Comparison of ENCODE assay signal across 22 cellular contexts in genomic region chr3:177838951-177839350, GRCh38.
"Had no signal": no experiment of that assay in that cellular context is flagged by ENCODE, and none has a peak within 500 bp of the region (broad histone marks: within the 10 kb centered on the region; RNA-seq: fewer than 3 reads in every experiment).

No MANE protein-coding gene starts in this region.

- H3K4me3 ChIP-seq: esophagus muscularis mucosa, heart right ventricle, ovary, prostate gland, sigmoid colon, tibial nerve had no signal

- DNase-seq: activated CD4-positive, alpha-beta T cell treated with anti-CD3 and anti-CD28 coated beads for 36 hours; activated CD4-positive, CD25-positive, alpha-beta regulatory T cell; activated CD8-positive, alpha-beta memory T cell treated with anti-CD3 and anti-CD28 coated beads, Interleukin-2, amount 10 ng/mL, durations not matched to agents 7 days and 5 days; activated CD8-positive, alpha-beta T cell treated with anti-CD3 and anti-CD28 coated beads, Interleukin-2, amount 10 ng/mL, durations not matched to agents 7 days and 5 days; activated naive CD8-positive, alpha-beta T cell treated with anti-CD3 and anti-CD28 coated beads, Interleukin-2, amount 50 U/mL, for 24 hours; activated T-cell treated with anti-CD3 and anti-CD28 coated beads, Interleukin-2, amount 50 U/mL, for 48 hours; amygdala; dermis blood vessel endothelial cell; effector CD4-positive, alpha-beta T cell; foreskin keratinocyte; heart right ventricle; mesendoderm; ovary; sigmoid colon; small intestine; stimulated activated CD4-positive, alpha-beta T cell treated with anti-CD3 and anti-CD28 coated beads, Interleukin-2, amount 100 ng/mL, for 24 hours; stimulated activated naive B cell treated with anti-CD40 and anti-IgM and Interleukin-4, amounts not matched to agents 10 μg/mL and 1 μg/mL and 100 μg/mL, for 72 hours; T-helper 2 cell had no signal

- H3K27ac ChIP-seq: foreskin keratinocyte, heart right ventricle, neutrophil, ovary, prostate gland, tibial nerve had no signal

- H3K36me3 ChIP-seq: esophagus muscularis mucosa, heart right ventricle, neutrophil, ovary, prostate gland, sigmoid colon, tibial nerve had no signal

- H3K9me3 ChIP-seq: esophagus muscularis mucosa, heart right ventricle, neutrophil, ovary, prostate gland, sigmoid colon, tibial nerve had no signal

- H3K4me1 ChIP-seq: prostate gland, tibial nerve had no signal

- H3K27me3 ChIP-seq: esophagus muscularis mucosa, foreskin keratinocyte, heart right ventricle, neutrophil, ovary, sigmoid colon, tibial nerve had no signal
